1 cellular context compared by ENCODE assay signal in genomic region chr4:7514789-7515188, GRCh38.
A peak's percentile ranks its signal among the peaks of the same experiment; 100 is the strongest.
TF ChIP-seq lines count a peak whose summit lies in the region.

No MANE protein-coding gene starts in this region.

TF ChIP-seq in HepG2, 621 proteins besides CTCF, POLR2A, EP300 and RAD21 (continued from another document and continues in another):
- TF ChIP-seq, protein P1, sequence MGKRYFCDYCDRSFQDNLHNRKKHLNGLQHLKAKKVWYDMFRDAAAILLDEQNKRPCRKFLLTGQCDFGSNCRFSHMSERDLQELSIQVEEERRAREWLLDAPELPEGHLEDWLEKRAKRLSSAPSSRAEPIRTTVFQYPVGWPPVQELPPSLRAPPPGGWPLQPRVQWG (CRISPR knock-in tag; IDR thresholded peaks at IDR 0.05; ENCODE audit: borderline replicate concordance, low read depth) = no peak
- TF ChIP-seq ZNF432 (CRISPR knock-in tag; IDR thresholded peaks at IDR 0.05; ENCODE audit: borderline replicate concordance) = no peak
- peak; percentile 84 for TF ChIP-seq HNRNPL (IDR thresholded peaks at IDR 0.05; ENCODE audit: low read depth, low read length)
- TF ChIP-seq ZSCAN5A (CRISPR knock-in tag; IDR thresholded peaks at IDR 0.05; ENCODE audit: borderline replicate concordance) = no peak
- TF ChIP-seq, protein P2, sequence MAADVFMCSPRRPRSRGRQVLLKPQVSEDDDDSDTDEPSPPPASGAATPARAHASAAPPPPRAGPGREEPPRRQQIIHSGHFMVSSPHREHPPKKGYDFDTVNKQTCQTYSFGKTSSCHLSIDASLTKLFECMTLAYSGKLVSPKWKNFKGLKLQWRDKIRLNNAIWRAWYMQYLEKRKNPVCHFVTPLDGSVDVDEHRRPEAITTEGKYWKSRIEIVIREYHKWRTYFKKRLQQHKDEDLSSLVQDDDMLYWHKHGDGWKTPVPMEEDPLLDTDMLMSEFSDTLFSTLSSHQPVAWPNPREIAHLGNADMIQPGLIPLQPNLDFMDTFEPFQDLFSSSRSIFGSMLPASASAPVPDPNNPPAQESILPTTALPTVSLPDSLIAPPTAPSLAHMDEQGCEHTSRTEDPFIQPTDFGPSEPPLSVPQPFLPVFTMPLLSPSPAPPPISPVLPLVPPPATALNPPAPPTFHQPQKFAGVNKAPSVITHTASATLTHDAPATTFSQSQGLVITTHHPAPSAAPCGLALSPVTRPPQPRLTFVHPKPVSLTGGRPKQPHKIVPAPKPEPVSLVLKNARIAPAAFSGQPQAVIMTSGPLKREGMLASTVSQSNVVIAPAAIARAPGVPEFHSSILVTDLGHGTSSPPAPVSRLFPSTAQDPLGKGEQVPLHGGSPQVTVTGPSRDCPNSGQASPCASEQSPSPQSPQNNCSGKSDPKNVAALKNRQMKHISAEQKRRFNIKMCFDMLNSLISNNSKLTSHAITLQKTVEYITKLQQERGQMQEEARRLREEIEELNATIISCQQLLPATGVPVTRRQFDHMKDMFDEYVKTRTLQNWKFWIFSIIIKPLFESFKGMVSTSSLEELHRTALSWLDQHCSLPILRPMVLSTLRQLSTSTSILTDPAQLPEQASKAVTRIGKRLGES (CRISPR knock-in tag; IDR thresholded peaks at IDR 0.05; ENCODE audit: borderline replicate concordance) = no peak
- TF ChIP-seq ZNF816 (CRISPR knock-in tag; IDR thresholded peaks at IDR 0.05; ENCODE audit: borderline replicate concordance) = no peak
- TF ChIP-seq U2AF2 (IDR thresholded peaks at IDR 0.05; ENCODE audit: low read depth, low read length) = no peak
- TF ChIP-seq ZMYM4 (CRISPR knock-in tag; IDR thresholded peaks at IDR 0.05) = no peak
- no peak for TF ChIP-seq ELF3 (CRISPR knock-in tag; IDR thresholded peaks at IDR 0.05)
- TF ChIP-seq ZNF780A (CRISPR knock-in tag; IDR thresholded peaks at IDR 0.05) = no peak
- TF ChIP-seq ZNF747 (CRISPR knock-in tag; IDR thresholded peaks at IDR 0.05; ENCODE audit: borderline replicate concordance) = no peak
- no peak for TF ChIP-seq ZNF337 (CRISPR knock-in tag; IDR thresholded peaks at IDR 0.05; ENCODE audit: borderline replicate concordance, low read depth)
- TF ChIP-seq TEAD3 (CRISPR knock-in tag; optimal IDR thresholded peaks at IDR 0.05; ENCODE audit: borderline replicate concordance) = peak; percentile 83
- peak; percentile 11; the same call in 1 of the 2 replicates for TF ChIP-seq ARID4A (CRISPR knock-in tag; IDR thresholded peaks at IDR 0.05; ENCODE audit: borderline replicate concordance)
- TF ChIP-seq ZNF512 (CRISPR knock-in tag; IDR thresholded peaks at IDR 0.05) = no peak
- no peak for TF ChIP-seq SATB2 (CRISPR knock-in tag; IDR thresholded peaks at IDR 0.05)
- no peak for TF ChIP-seq SETDB1 (CRISPR knock-in tag; IDR thresholded peaks at IDR 0.05; ENCODE audit: borderline replicate concordance)
- TF ChIP-seq ZNF496 (CRISPR knock-in tag; IDR thresholded peaks at IDR 0.05; ENCODE audit: insufficient replicate concordance) = no peak
- 0 out of 2 replicates have a peak, but pooled peaks have one; percentile 28 for TF ChIP-seq HDAC2 (CRISPR knock-in tag; IDR thresholded peaks at IDR 0.05)
- TF ChIP-seq ZBTB39 (CRISPR knock-in tag; IDR thresholded peaks at IDR 0.05) = no peak
- 0 out of 2 replicates have a peak, but pooled peaks have one; percentile 36 for TF ChIP-seq ZNF547 (CRISPR knock-in tag; IDR thresholded peaks at IDR 0.05)
- no peak for TF ChIP-seq ZIK1 (CRISPR knock-in tag; IDR thresholded peaks at IDR 0.05; ENCODE audit: borderline replicate concordance, low read depth)
- peak; percentile 15; the same call in 1 of the 2 replicates for TF ChIP-seq TFAP4 (IDR thresholded peaks at IDR 0.05; ENCODE audit: borderline replicate concordance, low read depth)
- peak; percentile 94 for TF ChIP-seq ZNF652 (CRISPR knock-in tag; IDR thresholded peaks at IDR 0.05; ENCODE audit: borderline replicate concordance, low read depth)
- no peak for TF ChIP-seq KDM2A (CRISPR knock-in tag; IDR thresholded peaks at IDR 0.05; ENCODE audit: borderline replicate concordance, low read depth)
- TF ChIP-seq, protein P3, sequence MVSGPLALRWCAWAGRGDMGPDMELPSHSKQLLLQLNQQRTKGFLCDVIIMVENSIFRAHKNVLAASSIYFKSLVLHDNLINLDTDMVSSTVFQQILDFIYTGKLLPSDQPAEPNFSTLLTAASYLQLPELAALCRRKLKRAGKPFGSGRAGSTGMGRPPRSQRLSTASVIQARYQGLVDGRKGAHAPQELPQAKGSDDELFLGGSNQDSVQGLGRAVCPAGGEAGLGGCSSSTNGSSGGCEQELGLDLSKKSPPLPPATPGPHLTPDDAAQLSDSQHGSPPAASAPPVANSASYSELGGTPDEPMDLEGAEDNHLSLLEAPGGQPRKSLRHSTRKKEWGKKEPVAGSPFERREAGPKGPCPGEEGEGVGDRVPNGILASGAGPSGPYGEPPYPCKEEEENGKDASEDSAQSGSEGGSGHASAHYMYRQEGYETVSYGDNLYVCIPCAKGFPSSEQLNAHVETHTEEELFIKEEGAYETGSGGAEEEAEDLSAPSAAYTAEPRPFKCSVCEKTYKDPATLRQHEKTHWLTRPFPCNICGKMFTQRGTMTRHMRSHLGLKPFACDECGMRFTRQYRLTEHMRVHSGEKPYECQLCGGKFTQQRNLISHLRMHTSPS (CRISPR knock-in tag; IDR thresholded peaks at IDR 0.05; ENCODE audit: low read depth) = peak; percentile 99
- TF ChIP-seq, protein P4, sequence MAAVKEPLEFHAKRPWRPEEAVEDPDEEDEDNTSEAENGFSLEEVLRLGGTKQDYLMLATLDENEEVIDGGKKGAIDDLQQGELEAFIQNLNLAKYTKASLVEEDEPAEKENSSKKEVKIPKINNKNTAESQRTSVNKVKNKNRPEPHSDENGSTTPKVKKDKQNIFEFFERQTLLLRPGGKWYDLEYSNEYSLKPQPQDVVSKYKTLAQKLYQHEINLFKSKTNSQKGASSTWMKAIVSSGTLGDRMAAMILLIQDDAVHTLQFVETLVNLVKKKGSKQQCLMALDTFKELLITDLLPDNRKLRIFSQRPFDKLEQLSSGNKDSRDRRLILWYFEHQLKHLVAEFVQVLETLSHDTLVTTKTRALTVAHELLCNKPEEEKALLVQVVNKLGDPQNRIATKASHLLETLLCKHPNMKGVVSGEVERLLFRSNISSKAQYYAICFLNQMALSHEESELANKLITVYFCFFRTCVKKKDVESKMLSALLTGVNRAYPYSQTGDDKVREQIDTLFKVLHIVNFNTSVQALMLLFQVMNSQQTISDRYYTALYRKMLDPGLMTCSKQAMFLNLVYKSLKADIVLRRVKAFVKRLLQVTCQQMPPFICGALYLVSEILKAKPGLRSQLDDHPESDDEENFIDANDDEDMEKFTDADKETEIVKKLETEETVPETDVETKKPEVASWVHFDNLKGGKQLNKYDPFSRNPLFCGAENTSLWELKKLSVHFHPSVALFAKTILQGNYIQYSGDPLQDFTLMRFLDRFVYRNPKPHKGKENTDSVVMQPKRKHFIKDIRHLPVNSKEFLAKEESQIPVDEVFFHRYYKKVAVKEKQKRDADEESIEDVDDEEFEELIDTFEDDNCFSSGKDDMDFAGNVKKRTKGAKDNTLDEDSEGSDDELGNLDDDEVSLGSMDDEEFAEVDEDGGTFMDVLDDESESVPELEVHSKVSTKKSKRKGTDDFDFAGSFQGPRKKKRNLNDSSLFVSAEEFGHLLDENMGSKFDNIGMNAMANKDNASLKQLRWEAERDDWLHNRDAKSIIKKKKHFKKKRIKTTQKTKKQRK (IDR thresholded peaks at IDR 0.05; ENCODE audit: low read length) = no peak
- no peak for TF ChIP-seq ZNF609 (CRISPR knock-in tag; IDR thresholded peaks at IDR 0.05; ENCODE audit: borderline replicate concordance)
- TF ChIP-seq ZNF264 (CRISPR knock-in tag; IDR thresholded peaks at IDR 0.05) = no peak
